31 cellular contexts compared by ENCODE assay signal in the genomic region with DNA sequence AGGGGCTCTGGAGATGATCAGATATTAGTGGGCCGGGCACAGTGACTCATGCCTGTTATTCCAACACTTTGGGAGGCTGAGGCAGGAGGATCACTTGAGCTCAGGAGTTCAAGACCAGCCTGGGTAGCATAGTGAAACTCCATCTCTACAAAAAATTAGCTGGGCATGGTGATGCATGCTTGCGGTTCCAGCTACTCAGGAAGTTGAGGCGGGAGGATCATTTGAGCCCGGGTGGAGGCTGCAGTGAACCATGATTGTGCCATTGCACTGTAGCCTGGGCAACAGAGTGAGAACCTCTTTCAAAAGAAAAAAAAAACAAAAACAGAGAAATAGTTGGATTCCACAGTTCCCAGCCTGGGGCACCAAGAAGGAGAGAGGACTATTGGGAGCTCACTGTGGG. TPM values are rescaled to one million over a fixed set of nuclear protein-coding genes. Genes with fewer than 3 reads are reported as not detected.
DNase-seq lines count a peak whose midpoint lies in the region; ATAC-seq and TF ChIP-seq lines count a peak whose summit lies in the region.
"Had no signal": no experiment of that assay in that cellular context is flagged by ENCODE, and none has a peak within 500 bp of the region (broad histone marks: within the 10 kb centered on the region; RNA-seq: fewer than 3 reads in every experiment).

No MANE protein-coding gene starts in this region.

- TF ChIP-seq CTCF in vagina (IDR thresholded peaks at IDR 0.05) (no peak), gastrocnemius medialis (IDR thresholded peaks at IDR 0.05 in 4 of 5, conservative IDR thresholded peaks at IDR 0.05 in 1 of 5) (no peak)

- no peaks in the 10 kb centered on the region for H3K36me3 ChIP-seq in vagina
- no peaks in the 10 kb centered on the region for H3K36me3 ChIP-seq in gastrocnemius medialis
- H3K36me3 ChIP-seq: adrenal gland, lower lobe of right lung, Peyer's patch had no signal

- H3K4me1 ChIP-seq in vagina (no peaks in the 10 kb centered on the region), gastrocnemius medialis (no peaks in the 10 kb centered on the region)
- H3K4me1 ChIP-seq: adrenal gland, lower lobe of right lung, Peyer's patch had no signal

- H3K27ac ChIP-seq in vagina = no peak overlapping the region
- no peak overlapping the region for H3K27ac ChIP-seq in gastrocnemius medialis
- H3K27ac ChIP-seq: adrenal gland, lower lobe of right lung, Peyer's patch, VCaP had no signal

- DNase-seq in activated CD8-positive, alpha-beta memory T cell treated with anti-CD3 and anti-CD28 coated beads, Interleukin-2, amount 10 ng/mL, durations not matched to agents 7 days and 5 days = peak; percentile 56
- DNase-seq in activated CD8-positive, alpha-beta memory T cell treated with anti-CD3 and anti-CD28 coated beads, Interleukin-2, amount 50 U/mL, for 4 hours = no peak
- DNase-seq in MV-4-11 (lab: John Stamatoyannopoulos, UW) = peak; percentile 76
- no peak for DNase-seq in activated CD8-positive, alpha-beta T cell treated with anti-CD3 and anti-CD28 coated beads, Interleukin-2, amount 10 ng/mL, durations not matched to agents 7 days and 5 days
- no peak for DNase-seq in NCI-H748 treated with DMSO at 0.1 percent for 48 hours (lab: John Stamatoyannopoulos, UW)
- DNase-seq in vagina (ENCODE audit: extremely low spot score in 2 of 2) = no peak
- DNase-seq in left ventricle myocardium superior = no peak
- no peak for DNase-seq in gastrocnemius medialis
- DNase-seq: 8988T; activated CD4-positive, alpha-beta T cell treated with anti-CD3 and anti-CD28 coated beads for 48 hours; activated naive CD4-positive, alpha-beta T cell; activated T-cell treated with anti-CD3 and anti-CD28 coated beads, Interleukin-2, amount 50 U/mL, for 48 hours; adrenal gland; Calu3; DMS79 treated with DMSO at 0.1 percent for 48 hours; kidney glomerular epithelial cell; lower lobe of right lung; MM.1S; naive thymus-derived CD4-positive, alpha-beta T cell; NCI-H146; NCI-H226; occipital lobe; Peyer's patch; SHP77 treated with DMSO at 0.1 percent for 48 hours; stimulated activated CD4-positive, alpha-beta T cell treated with anti-CD3 and anti-CD28 coated beads, Interleukin-4, amount 100 ng/mL, for 4 hours; trophoblast cell had no signal

- H3K4me3 ChIP-seq in vagina = no peak overlapping the region
- no peak overlapping the region for H3K4me3 ChIP-seq in gastrocnemius medialis
- H3K4me3 ChIP-seq: adrenal gland, K562, lower lobe of right lung, Peyer's patch had no signal

- H3K27me3 ChIP-seq in vagina = no peaks in the 10 kb centered on the region
- H3K27me3 ChIP-seq in gastrocnemius medialis = peaks cover 0 to 11% (median 0%) of the 10 kb centered on the region in 3 donors
- H3K27me3 ChIP-seq: adrenal gland, Peyer's patch had no signal

- TF ChIP-seq POLR2A in vagina (IDR thresholded peaks at IDR 0.05) (no peak), gastrocnemius medialis (IDR thresholded peaks at IDR 0.05) (no peak)

- H3K4me3 Mint-ChIP-seq in activated CD8-positive, alpha-beta memory T cell treated with anti-CD3 and anti-CD28 coated beads, Interleukin-2, amount 10 ng/mL, durations not matched to agents 7 days and 5 days = no peak overlapping the region
- H3K4me3 Mint-ChIP-seq in activated CD8-positive, alpha-beta T cell treated with anti-CD3 and anti-CD28 coated beads, Interleukin-2, amount 10 ng/mL, durations not matched to agents 7 days and 5 days = no peak overlapping the region
- H3K4me3 Mint-ChIP-seq: naive thymus-derived CD4-positive, alpha-beta T cell; T-helper 2 cell treated with Interferon-gamma antibody and Interleukin-4, amounts not matched to agents 5 μg/mL and 100 μg/mL, for 36 hours had no signal

- POLR2A ChIA-PET in activated CD8-positive, alpha-beta T cell treated with anti-CD3 and anti-CD28 coated beads, Interleukin-2, amount 10 ng/mL, durations not matched to agents 7 days and 5 days (lab: Charles Lee) = interaction anchor here (0.6 kb wide), 1 partner anchor 20 kb away, joined by 3 read pairs; no protein-coding TSS in a partner anchor

- CTCF ChIA-PET in activated CD8-positive, alpha-beta memory T cell treated with anti-CD3 and anti-CD28 coated beads, Interleukin-2, amount 10 ng/mL, durations not matched to agents 7 days and 5 days (lab: Charles Lee) = no interaction called here
- CTCF ChIA-PET in activated CD8-positive, alpha-beta T cell treated with anti-CD3 and anti-CD28 coated beads, Interleukin-2, amount 10 ng/mL, durations not matched to agents 7 days and 5 days (lab: Charles Lee) = no interaction called here

- intact Hi-C loops in vagina (cut with DNase I) (no loop called here), left ventricle myocardium superior (cut with micrococcal nuclease) (no loop called here), gastrocnemius medialis (cut with DNase I; ENCODE audit: low total_unique reads) (no loop called here)

- no peak overlapping the region for H3K27ac Mint-ChIP-seq in activated CD8-positive, alpha-beta memory T cell treated with anti-CD3 and anti-CD28 coated beads, Interleukin-2, amount 10 ng/mL, durations not matched to agents 7 days and 5 days
- H3K27ac Mint-ChIP-seq in activated CD8-positive, alpha-beta T cell treated with anti-CD3 and anti-CD28 coated beads, Interleukin-2, amount 10 ng/mL, durations not matched to agents 7 days and 5 days = peak overlapping the region; percentile 35
- H3K27ac Mint-ChIP-seq: naive thymus-derived CD4-positive, alpha-beta T cell; T-helper 2 cell treated with Interferon-gamma antibody and Interleukin-4, amounts not matched to agents 5 μg/mL and 100 μg/mL, for 36 hours had no signal

- peak; percentile 61 for ATAC-seq in activated CD8-positive, alpha-beta memory T cell treated with anti-CD3 and anti-CD28 coated beads, Interleukin-2, amount 10 ng/mL, durations not matched to agents 7 days and 5 days
- peak; percentile 33 for ATAC-seq in activated CD8-positive, alpha-beta T cell treated with anti-CD3 and anti-CD28 coated beads, Interleukin-2, amount 10 ng/mL, durations not matched to agents 7 days and 5 days
- ATAC-seq in left ventricle myocardium superior (no peak), gastrocnemius medialis (no peak)
- ATAC-seq: K562; lower lobe of right lung; naive thymus-derived CD4-positive, alpha-beta T cell had no signal

- H3K27me3 Mint-ChIP-seq in activated CD8-positive, alpha-beta memory T cell treated with anti-CD3 and anti-CD28 coated beads, Interleukin-2, amount 10 ng/mL, durations not matched to agents 7 days and 5 days = peaks cover 11% of the 10 kb centered on the region
- peaks cover 2% of the 10 kb centered on the region for H3K27me3 Mint-ChIP-seq in activated CD8-positive, alpha-beta T cell treated with anti-CD3 and anti-CD28 coated beads, Interleukin-2, amount 10 ng/mL, durations not matched to agents 7 days and 5 days (ENCODE audit: low read depth)

- H3K9me3 ChIP-seq in vagina (no peaks in the 10 kb centered on the region), gastrocnemius medialis (no peaks in the 10 kb centered on the region)
- H3K9me3 ChIP-seq: adrenal gland, lower lobe of right lung, Peyer's patch had no signal

- in situ Hi-C loops in gastrocnemius medialis (cut with MboI; ENCODE audit: low sequenced_read_pairs in 4 of 4) = no loop called here

- H3K9me3 Mint-ChIP-seq in activated CD8-positive, alpha-beta memory T cell treated with anti-CD3 and anti-CD28 coated beads, Interleukin-2, amount 10 ng/mL, durations not matched to agents 7 days and 5 days (ENCODE audit: low read depth) = no peaks in the 10 kb centered on the region
- no peaks in the 10 kb centered on the region for H3K9me3 Mint-ChIP-seq in activated CD8-positive, alpha-beta T cell treated with anti-CD3 and anti-CD28 coated beads, Interleukin-2, amount 10 ng/mL, durations not matched to agents 7 days and 5 days (ENCODE audit: insufficient read depth)

- no peaks in the 10 kb centered on the region for H3K36me3 Mint-ChIP-seq in activated CD8-positive, alpha-beta memory T cell treated with anti-CD3 and anti-CD28 coated beads, Interleukin-2, amount 10 ng/mL, durations not matched to agents 7 days and 5 days
- H3K36me3 Mint-ChIP-seq in activated CD8-positive, alpha-beta T cell treated with anti-CD3 and anti-CD28 coated beads, Interleukin-2, amount 10 ng/mL, durations not matched to agents 7 days and 5 days (ENCODE audit: low read depth) = no peaks in the 10 kb centered on the region

- H3K4me1 Mint-ChIP-seq in activated CD8-positive, alpha-beta memory T cell treated with anti-CD3 and anti-CD28 coated beads, Interleukin-2, amount 10 ng/mL, durations not matched to agents 7 days and 5 days = peaks cover 10% of the 10 kb centered on the region
- peaks cover 13% of the 10 kb centered on the region for H3K4me1 Mint-ChIP-seq in activated CD8-positive, alpha-beta T cell treated with anti-CD3 and anti-CD28 coated beads, Interleukin-2, amount 10 ng/mL, durations not matched to agents 7 days and 5 days (ENCODE audit: low read depth)

RNA-seq across cellular contexts. Expression of gene SHFL, which starts 17.9 kb away (rescaled TPM):
- 100 to 1,000 TPM in 1 of 2 experiments, 10 to 100 TPM in 1; 95.3 to 146 TPM for total RNA-seq in activated CD8-positive, alpha-beta memory T cell treated with anti-CD3 and anti-CD28 coated beads, Interleukin-2, amount 10 ng/mL, durations not matched to agents 7 days and 5 days
- total RNA-seq in activated CD8-positive, alpha-beta T cell treated with anti-CD3 and anti-CD28 coated beads, Interleukin-2, amount 10 ng/mL, durations not matched to agents 7 days and 5 days = 10 to 100 TPM; 81.2 to 89.5 TPM
- total RNA-seq in vagina (46.9 TPM), left ventricle myocardium superior (8.2 TPM), gastrocnemius medialis (10 to 100 TPM in 1 of 4 donors, 1 to 10 TPM in 3; 2.2 to 11.2 (median 2.8) TPM)

RNA-seq across cellular contexts. Expression of gene ANGPTL6, which starts 34.3 kb away (rescaled TPM):
- 1 to 10 TPM; 2.7 to 3.3 TPM for total RNA-seq in activated CD8-positive, alpha-beta memory T cell treated with anti-CD3 and anti-CD28 coated beads, Interleukin-2, amount 10 ng/mL, durations not matched to agents 7 days and 5 days
- total RNA-seq in activated CD8-positive, alpha-beta T cell treated with anti-CD3 and anti-CD28 coated beads, Interleukin-2, amount 10 ng/mL, durations not matched to agents 7 days and 5 days = 1 to 10 TPM; 3.7 to 3.9 TPM
- total RNA-seq in vagina = not detected
- not detected for total RNA-seq in left ventricle myocardium superior
- total RNA-seq in gastrocnemius medialis = 1 to 10 TPM in 1 of 4 donors, not detected in 3; 4.0 TPM
- total RNA-seq: frontal cortex, H1 had no signal

RNA-seq across cellular contexts. Expression of gene PPAN, which starts 38.0 kb away (rescaled TPM):
- total RNA-seq in activated CD8-positive, alpha-beta memory T cell treated with anti-CD3 and anti-CD28 coated beads, Interleukin-2, amount 10 ng/mL, durations not matched to agents 7 days and 5 days = 100 to 1,000 TPM in 1 of 2 experiments, 10 to 100 TPM in 1; 98.5 to 115 TPM
- total RNA-seq in activated CD8-positive, alpha-beta T cell treated with anti-CD3 and anti-CD28 coated beads, Interleukin-2, amount 10 ng/mL, durations not matched to agents 7 days and 5 days = 100 to 1,000 TPM; 107 to 121 TPM
- total RNA-seq in vagina = 55.2 TPM
- 21.4 TPM for total RNA-seq in left ventricle myocardium superior
- total RNA-seq in gastrocnemius medialis = 10 to 100 TPM; 30.5 to 42.3 (median 36.7) TPM

RNA-seq across cellular contexts. Expression of gene P2RY11, which starts 43.3 kb away (rescaled TPM):
- total RNA-seq in activated CD8-positive, alpha-beta memory T cell treated with anti-CD3 and anti-CD28 coated beads, Interleukin-2, amount 10 ng/mL, durations not matched to agents 7 days and 5 days = 10 to 100 TPM; 36.0 to 43.7 TPM
- 10 to 100 TPM; 50.4 to 53.6 TPM for total RNA-seq in activated CD8-positive, alpha-beta T cell treated with anti-CD3 and anti-CD28 coated beads, Interleukin-2, amount 10 ng/mL, durations not matched to agents 7 days and 5 days
- total RNA-seq in vagina (9.1 TPM), left ventricle myocardium superior (4.2 TPM), gastrocnemius medialis (1 to 10 TPM in 3 of 4 donors, not detected in 1; 2.4 to 4.3 (median 3.9) TPM)

RNA-seq across cellular contexts. Expression of gene EIF3G, which starts 51.5 kb away (rescaled TPM):
- 100 to 1,000 TPM; 216 to 256 TPM for total RNA-seq in activated CD8-positive, alpha-beta memory T cell treated with anti-CD3 and anti-CD28 coated beads, Interleukin-2, amount 10 ng/mL, durations not matched to agents 7 days and 5 days
- 100 to 1,000 TPM; 229 to 241 TPM for total RNA-seq in activated CD8-positive, alpha-beta T cell treated with anti-CD3 and anti-CD28 coated beads, Interleukin-2, amount 10 ng/mL, durations not matched to agents 7 days and 5 days
- total RNA-seq in vagina (249 TPM), left ventricle myocardium superior (179 TPM), gastrocnemius medialis (100 to 1,000 TPM; 321 to 516 (median 354) TPM)

Comparison
In these comparisons a context has a peak if more than half of its experiments do, and no peak if none do; other contexts are left out.
1. DNase-seq: peak in activated CD8-positive, alpha-beta memory T cell treated with anti-CD3 and anti-CD28 coated beads, Interleukin-2, amount 10 ng/mL, durations not matched to agents 7 days and 5 days (single experiment) and MV-4-11 (single experiment); none in activated CD8-positive, alpha-beta memory T cell treated with anti-CD3 and anti-CD28 coated beads, Interleukin-2, amount 50 U/mL, for 4 hours (single experiment), activated CD8-positive, alpha-beta T cell treated with anti-CD3 and anti-CD28 coated beads, Interleukin-2, amount 10 ng/mL, durations not matched to agents 7 days and 5 days (single experiment), NCI-H748 treated with DMSO at 0.1 percent for 48 hours (single experiment), vagina (0 of 2), left ventricle myocardium superior (single experiment) and gastrocnemius medialis (0 of 2).
2. ATAC-seq: peak in activated CD8-positive, alpha-beta memory T cell treated with anti-CD3 and anti-CD28 coated beads, Interleukin-2, amount 10 ng/mL, durations not matched to agents 7 days and 5 days (single experiment) and activated CD8-positive, alpha-beta T cell treated with anti-CD3 and anti-CD28 coated beads, Interleukin-2, amount 10 ng/mL, durations not matched to agents 7 days and 5 days (single experiment); none in left ventricle myocardium superior (single experiment) and gastrocnemius medialis (0 of 2).